In the genomic region with DNA sequence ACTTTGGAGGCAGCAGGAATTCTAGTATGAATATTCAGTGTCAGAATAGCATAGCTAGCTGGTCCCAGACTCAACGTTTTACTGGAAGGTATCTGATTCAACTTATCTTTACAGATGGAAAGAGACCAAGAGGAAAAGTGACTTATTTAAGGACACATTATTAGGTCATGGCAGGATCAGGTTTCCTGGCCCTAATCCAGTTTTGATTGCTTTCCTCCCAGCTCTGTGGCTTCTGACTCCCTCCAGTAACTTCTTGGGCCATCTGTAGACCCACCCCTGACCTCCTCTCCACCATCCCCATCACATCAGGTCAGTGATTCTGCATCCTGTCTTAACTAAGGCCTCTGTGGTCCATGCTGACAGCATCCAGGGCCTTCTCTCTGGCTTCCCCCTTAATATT, we compare ENCODE assay signal across 23 cellular contexts. TPM values are rescaled to one million over a fixed set of nuclear protein-coding genes. Genes with fewer than 3 reads are reported as not detected.
DNase-seq lines count a peak whose midpoint lies in the region; ATAC-seq and TF ChIP-seq lines count a peak whose summit lies in the region.
"Had no signal": no experiment of that assay in that cellular context is flagged by ENCODE, and none has a peak within 500 bp of the region (broad histone marks: within the 10 kb centered on the region; RNA-seq: fewer than 3 reads in every experiment).

No MANE protein-coding gene starts in this region.

- no peaks in the 10 kb centered on the region for H3K9me3 Mint-ChIP-seq in effector memory CD8-positive, alpha-beta T cell
- H3K9me3 Mint-ChIP-seq: memory B cell; natural killer cell; stimulated activated naive CD8-positive, alpha-beta T cell treated with anti-CD3 and anti-CD28 coated beads, Interleukin-15, Interleukin-2, amounts not matched to agents 100 ng/mL and 50 ng/mL, for 24 hours had no signal

- peaks cover 0 to 3% of the 10 kb centered on the region in 2 donors for H3K4me1 Mint-ChIP-seq in effector memory CD8-positive, alpha-beta T cell (ENCODE audit: low read depth in 2 of 2)
- H3K4me1 Mint-ChIP-seq: CD4-positive, alpha-beta memory T cell; memory B cell had no signal

- H3K27ac ChIP-seq in caudate nucleus (ENCODE audit: low read depth, low read length), result no peak overlapping the region
- H3K27ac ChIP-seq: HL-60, KMS-11, upper lobe of right lung had no signal

- in situ Hi-C loops in astrocyte of the spinal cord (cut with HindIII; ENCODE audit: low sequenced_read_pairs), result no loop called here

- H3K27ac Mint-ChIP-seq in effector memory CD8-positive, alpha-beta T cell, result no peak overlapping the region
- H3K27ac Mint-ChIP-seq: CD4-positive, alpha-beta memory T cell; memory B cell; natural killer cell; progenitor cell of endocrine pancreas; stimulated activated naive CD8-positive, alpha-beta T cell treated with anti-CD3 and anti-CD28 coated beads, Interleukin-15, Interleukin-2, amounts not matched to agents 100 ng/mL and 50 ng/mL, for 24 hours had no signal

- no peak overlapping the region for H3K4me3 Mint-ChIP-seq in effector memory CD8-positive, alpha-beta T cell
- H3K4me3 Mint-ChIP-seq: CD4-positive, alpha-beta memory T cell; memory B cell; natural killer cell; stimulated activated naive CD8-positive, alpha-beta T cell treated with anti-CD3 and anti-CD28 coated beads, Interleukin-15, Interleukin-2, amounts not matched to agents 100 ng/mL and 50 ng/mL, for 24 hours had no signal

- H3K27me3 Mint-ChIP-seq in effector memory CD8-positive, alpha-beta T cell, result peaks cover 7 to 19% of the 10 kb centered on the region in 2 donors

- ATAC-seq in effector memory CD8-positive, alpha-beta T cell (replicated peaks), result no peak
- ATAC-seq: GM12878, natural killer cell, Panc1, upper lobe of right lung had no signal

- TF ChIP-seq CTCF in astrocyte of the spinal cord (IDR thresholded peaks at IDR 0.05; ENCODE audit: low read depth, low read length), result no peak

- no peak for TF ChIP-seq RAD21 in Ishikawa (IDR thresholded peaks at IDR 0.05; ENCODE audit: low read depth)

- DNase-seq in NCI-H510A treated with DMSO at 0.1 percent for 48 hours (lab: John Stamatoyannopoulos, UW) (peak; percentile 0), NCI-H510A (lab: John Stamatoyannopoulos, UW) (no peak), astrocyte of the spinal cord (ENCODE audit: low read depth, low spot score) (peak; percentile 27), myocyte (ENCODE audit: low read depth) (peak; percentile 76), caudate nucleus (lab: John Stamatoyannopoulos, UW) (no peak)
- no peak for DNase-seq in stimulated activated CD4-positive, alpha-beta T cell treated with anti-CD3 and anti-CD28 coated beads, Interleukin-15, amount 100 ng/mL, for 24 hours
- DNase-seq in effector memory CD8-positive, alpha-beta T cell, result no peak
- DNase-seq: activated effector memory CD4-positive, alpha-beta T cell treated with anti-CD3 and anti-CD28 coated beads, Interleukin-2, amount 50 U/mL, for 16 hours; amniotic stem cell; CD4-positive, alpha-beta memory T cell; natural killer cell; NCI-H1436 treated with DMSO at 0.1 percent for 48 hours; NCI-H524 treated with DMSO at 0.1 percent for 48 hours; upper lobe of right lung had no signal

- H3K36me3 Mint-ChIP-seq in effector memory CD8-positive, alpha-beta T cell (ENCODE audit: insufficient read depth), result no peaks in the 10 kb centered on the region
- H3K36me3 Mint-ChIP-seq: CD4-positive, alpha-beta memory T cell; memory B cell; natural killer cell had no signal

- no peak for TF ChIP-seq EP300 in Ishikawa (IDR thresholded peaks at IDR 0.05; ENCODE audit: borderline replicate concordance)

- H3K4me3 ChIP-seq in astrocyte of the spinal cord (ENCODE audit: low read depth, low read length), result no peak overlapping the region
- H3K4me3 ChIP-seq: GM12878, upper lobe of right lung had no signal

TF ChIP-seq in Ishikawa, 13 proteins besides CTCF, POLR2A, EP300 and RAD21:
- TF ChIP-seq NFIC (IDR thresholded peaks at IDR 0.05) (peak; percentile 46), MAX (IDR thresholded peaks at IDR 0.05) (no peak), REST (IDR thresholded peaks at IDR 0.05; ENCODE audit: low read depth) (no peak)

RNA-seq across cellular contexts. Expression of gene SH3TC2, which starts 38.4 kb away (rescaled TPM):
- total RNA-seq in myocyte, result 3.9 and 4.3 TPM in 2 replicates
- polyA plus RNA-seq in myocyte (2012), result 1.4 TPM
- total RNA-seq: CD4-positive, alpha-beta memory T cell; G401; GM12878 had no signal
- polyA plus RNA-seq: CD4-positive, alpha-beta memory T cell; GM12878 had no signal

Comparison
In these comparisons a context has a peak if more than half of its experiments do, and no peak if none do; other contexts are left out.
1. DNase-seq: peak in NCI-H510A treated with DMSO at 0.1 percent for 48 hours (single experiment), astrocyte of the spinal cord (single experiment) and myocyte (single experiment); none in NCI-H510A (single experiment), stimulated activated CD4-positive, alpha-beta T cell treated with anti-CD3 and anti-CD28 coated beads, Interleukin-15, amount 100 ng/mL, for 24 hours (single experiment), effector memory CD8-positive, alpha-beta T cell (0 of 3) and caudate nucleus (0 of 61).